In genomic region chr17:43418441-43419374, GRCh38 we compare ENCODE assay signal across 8 cellular contexts. TPM values are rescaled to one million over a fixed set of nuclear protein-coding genes. Genes with fewer than 3 reads are reported as not detected.
A peak's percentile ranks its signal among the peaks of the same experiment; 100 is the strongest.
DNase-seq lines count a peak whose midpoint lies in the region; ATAC-seq and TF ChIP-seq lines count a peak whose summit lies in the region.

No MANE protein-coding gene starts in this region.

- TF ChIP-seq POLR2A in heart left ventricle (IDR thresholded peaks at IDR 0.05) (no peak), stomach (IDR thresholded peaks at IDR 0.05) (no peak)

- H3K36me3 ChIP-seq in WERI-Rb-1 (no peaks in the 10 kb centered on the region), heart left ventricle (no peaks in the 10 kb centered on the region), stomach (no peaks in the 10 kb centered on the region)

- H3K4me3 ChIP-seq in WERI-Rb-1 (ENCODE audit: low read depth, low read length) (peak overlapping the region; percentile 27), heart left ventricle (no peak overlapping the region), stomach (no peak overlapping the region)

- no peak for TF ChIP-seq EP300 in stomach (IDR thresholded peaks at IDR 0.05)

- peak; percentile 66 for DNase-seq in DMS79 treated with DMSO at 0.1 percent for 48 hours (lab: John Stamatoyannopoulos, UW)
- DNase-seq in NCI-H1694 (lab: John Stamatoyannopoulos, UW), result peak; percentile 95
- peak; percentile 97 for DNase-seq in WERI-Rb-1
- DNase-seq in heart left ventricle, result peak in 3 of 5 donors; percentile 41 to 77 (median 76)
- no peak for DNase-seq in stomach
- no peak for DNase-seq in HuH-7.5 (ENCODE audit: low spot score)
- no peak for DNase-seq in activated T-cell treated with anti-CD3 and anti-CD28 coated beads for 4 hours

- H3K27me3 ChIP-seq in WERI-Rb-1 (ENCODE audit: insufficient read depth, low read depth, severe bottlenecking) (no peaks in the 10 kb centered on the region), heart left ventricle (peaks cover 0 to 4% (median 0%) of the 10 kb centered on the region in 9 donors), stomach (no peaks in the 10 kb centered on the region)

- peaks cover 0 to 28% (median 16%) of the 10 kb centered on the region in 12 donors for H3K4me1 ChIP-seq in heart left ventricle
- H3K4me1 ChIP-seq in stomach, result peaks cover 10 to 30% (median 20%) of the 10 kb centered on the region in 4 donors

- WGBS in heart left ventricle, 4 donors, result 68 to 84% (median 75%) methylated on average over 18 of the region's 18 CpGs
- 54 to 75% (median 63%) methylated on average over 18 of the region's 18 CpGs for WGBS in stomach, 5 donors

- TF ChIP-seq CTCF in WERI-Rb-1 (IDR thresholded peaks at IDR 0.05; ENCODE audit: low read depth, low read length) (peak; percentile 19; the same call in 1 of the 2 replicates), heart left ventricle (IDR thresholded peaks at IDR 0.05) (no peak), stomach (IDR thresholded peaks at IDR 0.05) (no peak)

- H3K9me3 ChIP-seq in WERI-Rb-1 (ENCODE audit: severe bottlenecking), result no peaks in the 10 kb centered on the region
- no peaks in the 10 kb centered on the region for H3K9me3 ChIP-seq in heart left ventricle
- no peaks in the 10 kb centered on the region for H3K9me3 ChIP-seq in stomach

- peak overlapping the region; percentile 78 for H3K27ac ChIP-seq in WERI-Rb-1
- peak overlapping the region in 6 of 12 donors; percentile 24 to 86 (median 62) for H3K27ac ChIP-seq in heart left ventricle
- H3K27ac ChIP-seq in stomach, result peak overlapping the region in 4 of 5 donors; percentile 48 to 73 (median 68)

- ATAC-seq in heart left ventricle (peak; percentile 61 to 88 (median 76)), GM18907 (IDR thresholded peaks at IDR 0.05; ENCODE audit: unreplicated experiment) (no peak)

- intact Hi-C loops in heart left ventricle (cut with DNase I) (loop anchor here in 3 of 10 donors (5.0 kb wide), 2 partner anchors 39 to 49 kb away; no protein-coding TSS in a partner anchor), stomach (cut with DNase I; ENCODE audit: low total_unique reads) (no loop called here)

RNA-seq across cellular contexts. Expression of gene ARL4D, which starts 19.9 kb away (rescaled TPM):
- total RNA-seq in heart left ventricle (10 to 100 TPM in 1 of 9 donors, 1 to 10 TPM in 8; 2.2 to 16.2 (median 4.0) TPM), stomach (10 to 100 TPM in 2 of 5 donors, 1 to 10 TPM in 2, not detected in 1; 2.3 to 12.1 (median 10.5) TPM)
- polyA plus RNA-seq in heart left ventricle (1 to 10 TPM; 5.6 to 8.7 TPM), stomach (10 to 100 TPM in 1 of 3 donors, 1 to 10 TPM in 2; 4.9 to 60.7 (median 6.9) TPM)

Comparison
In these comparisons a context has a peak if more than half of its experiments do, and no peak if none do; other contexts are left out.
1. DNase-seq: peak in DMS79 treated with DMSO at 0.1 percent for 48 hours (single experiment), NCI-H1694 (single experiment), WERI-Rb-1 (single experiment) and heart left ventricle (3 of 5); none in stomach (single experiment), HuH-7.5 (single experiment) and activated T-cell treated with anti-CD3 and anti-CD28 coated beads for 4 hours (single experiment).